36 cellular contexts compared by ENCODE assay signal in the genomic region with DNA sequence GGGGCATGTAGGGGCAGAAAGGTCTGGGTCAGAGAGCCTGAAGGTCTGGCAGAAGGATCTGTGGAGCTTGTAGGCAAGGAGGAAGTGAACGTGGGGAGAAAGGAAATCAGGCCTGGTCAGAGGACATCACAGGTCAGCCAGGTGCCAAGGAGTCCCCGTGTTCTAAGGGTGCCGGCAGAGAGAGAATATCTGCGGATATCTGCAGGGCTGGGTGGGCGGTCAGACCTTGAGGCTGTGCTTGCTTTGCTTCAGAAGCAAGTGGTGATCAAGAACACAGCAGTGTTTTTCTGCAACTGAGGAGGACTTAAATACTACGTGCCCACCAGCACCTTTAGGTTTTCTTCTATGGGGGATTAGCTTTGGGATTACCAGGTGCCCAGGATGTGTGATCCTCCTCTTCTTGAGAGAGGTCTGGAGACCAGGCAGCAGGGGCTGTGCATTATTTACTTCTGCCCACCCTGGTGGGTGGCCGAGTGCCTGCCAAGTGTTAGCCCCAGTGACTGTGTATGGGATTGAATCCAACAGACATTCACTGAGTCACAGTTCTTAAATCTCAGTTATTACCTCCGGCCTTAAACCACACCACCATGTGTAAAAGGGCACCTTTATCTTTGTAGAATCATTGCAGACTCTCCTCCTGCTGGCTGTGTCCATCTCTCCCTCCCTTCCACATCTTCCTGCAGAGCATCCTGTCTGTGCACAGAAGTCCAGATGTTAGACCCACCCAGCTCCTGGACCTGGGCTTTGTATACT. TPM values are rescaled to one million over a fixed set of nuclear protein-coding genes. Genes with fewer than 3 reads are reported as not detected.
A peak's percentile ranks its signal among the peaks of the same experiment; 100 is the strongest.
DNase-seq lines count a peak whose midpoint lies in the region; ATAC-seq, FAIRE-seq and TF ChIP-seq lines count a peak whose summit lies in the region.
"Had no signal": no experiment of that assay in that cellular context is flagged by ENCODE, and none has a peak within 500 bp of the region (broad histone marks: within the 10 kb centered on the region; RNA-seq: fewer than 3 reads in every experiment).

No MANE protein-coding gene starts in this region.

- no peaks in the 10 kb centered on the region for H3K9me3 ChIP-seq in astrocyte (ENCODE audit: insufficient read depth, low read depth, low read length)
- H3K9me3 ChIP-seq: ascending aorta, ovary, upper lobe of right lung had no signal

- H3K36me3 Mint-ChIP-seq in astrocyte (ENCODE audit: low read depth, unreplicated experiment) (peaks cover 2% of the 10 kb centered on the region), glutamatergic neuron (ENCODE audit: unreplicated experiment) (no peaks in the 10 kb centered on the region)
- H3K36me3 Mint-ChIP-seq: activated naive CD8-positive, alpha-beta T cell treated with anti-CD3 and anti-CD28 coated beads, Interleukin-2, amount 10 ng/mL, durations not matched to agents 7 days and 5 days had no signal

- no peaks in the 10 kb centered on the region for H3K27me3 ChIP-seq in astrocyte (ENCODE audit: insufficient read depth, low read length)
- H3K27me3 ChIP-seq: ascending aorta, dorsolateral prefrontal cortex, ovary, upper lobe of right lung had no signal

- H3K4me3 Mint-ChIP-seq in astrocyte (ENCODE audit: unreplicated experiment) (no peak overlapping the region), glutamatergic neuron (ENCODE audit: unreplicated experiment) (no peak overlapping the region)
- H3K4me3 Mint-ChIP-seq: activated naive CD8-positive, alpha-beta T cell treated with anti-CD3 and anti-CD28 coated beads, Interleukin-2, amount 10 ng/mL, durations not matched to agents 7 days and 5 days; activated T-cell treated with anti-CD3 and anti-CD28 coated beads, Interleukin-2, amount 50 U/mL, for 24 hours; central memory CD8-positive, alpha-beta T cell; nephron had no signal

- peaks cover 6% of the 10 kb centered on the region for H3K27me3 Mint-ChIP-seq in astrocyte (ENCODE audit: low read depth, unreplicated experiment)
- peaks cover 3% of the 10 kb centered on the region for H3K27me3 Mint-ChIP-seq in glutamatergic neuron (ENCODE audit: unreplicated experiment)

- peak; percentile 29 for DNase-seq in activated CD8-positive, alpha-beta memory T cell treated with anti-CD3 and anti-CD28 coated beads, Interleukin-2, amount 50 U/mL, for 48 hours
- no peak for DNase-seq in activated CD8-positive, alpha-beta memory T cell treated with anti-CD3 and anti-CD28 coated beads for 24 hours
- DNase-seq in astrocyte (ENCODE audit: low read depth) (no peak), glutamatergic neuron (no peak), urothelium cell line (ENCODE audit: low spot score) (peak; percentile 10), NCI-H748 treated with DMSO at 0.1 percent for 48 hours (lab: John Stamatoyannopoulos, UW) (no peak), NCI-H82 treated with DMSO at 0.1 percent for 48 hours (lab: John Stamatoyannopoulos, UW; ENCODE audit: unreplicated experiment) (no peak)
- DNase-seq: 8988T; activated CD4-positive, alpha-beta T cell treated with anti-CD3 and anti-CD28 coated beads for 48 hours; activated gamma-delta T cell; activated naive CD8-positive, alpha-beta T cell treated with anti-CD3 and anti-CD28 coated beads, Interleukin-2, amount 10 ng/mL, durations not matched to agents 7 days and 5 days; activated T-cell treated with anti-CD3 and anti-CD28 coated beads, Interleukin-2, amount 50 U/mL, for 24 hours; COR-L47; dorsolateral prefrontal cortex; GDM1; KG1; left cardiac atrium; NCI-H1417 treated with DMSO at 0.1 percent for 48 hours; NCI-H2081; NCI-H2227 treated with DMSO at 0.1 percent for 48 hours; NCI-H526; ovary; SHP77; small intestine; stimulated activated naive CD4-positive, alpha-beta T cell; SW 1271; T1000; upper lobe of right lung; WERI-Rb-1 had no signal

- TF ChIP-seq CTCF in astrocyte (IDR thresholded peaks at IDR 0.05; ENCODE audit: insufficient read depth, low read depth, low read length), result no peak
- TF ChIP-seq CTCF in glutamatergic neuron (IDR thresholded peaks at IDR 0.05; ENCODE audit: partially characterized antibody, unreplicated experiment), result no peak

- no peak for FAIRE-seq in astrocyte (lab: Jason Lieb, UNC)
- no peak for FAIRE-seq in urothelium cell line (lab: Jason Lieb, UNC)
- FAIRE-seq: frontal cortex, small intestine had no signal

- no peaks in the 10 kb centered on the region for H3K36me3 ChIP-seq in astrocyte (ENCODE audit: insufficient read depth, low read length)
- H3K36me3 ChIP-seq: ascending aorta, ovary, upper lobe of right lung, WERI-Rb-1 had no signal

- ATAC-seq in GM18511 (IDR thresholded peaks at IDR 0.05; ENCODE audit: unreplicated experiment), result no peak
- ATAC-seq: left cardiac atrium, upper lobe of right lung had no signal

- H3K9me3 Mint-ChIP-seq in astrocyte (ENCODE audit: unreplicated experiment) (peaks cover 1% of the 10 kb centered on the region), glutamatergic neuron (ENCODE audit: unreplicated experiment) (peaks cover 4% of the 10 kb centered on the region)
- H3K9me3 Mint-ChIP-seq: activated naive CD8-positive, alpha-beta T cell treated with anti-CD3 and anti-CD28 coated beads, Interleukin-2, amount 10 ng/mL, durations not matched to agents 7 days and 5 days; activated T-cell treated with anti-CD3 and anti-CD28 coated beads, Interleukin-2, amount 50 U/mL, for 24 hours; central memory CD8-positive, alpha-beta T cell; nephron had no signal

- H3K9ac ChIP-seq in astrocyte (ENCODE audit: low read length), result no peak overlapping the region
- H3K9ac ChIP-seq: GM23248 had no signal

- H3K79me2 ChIP-seq in astrocyte (ENCODE audit: insufficient read depth, low read length), result no peaks in the 10 kb centered on the region

- H4K20me1 ChIP-seq in astrocyte (ENCODE audit: insufficient read depth, low read length), result no peaks in the 10 kb centered on the region

- peaks cover 25% of the 10 kb centered on the region for H3K4me1 Mint-ChIP-seq in astrocyte (ENCODE audit: low read depth, unreplicated experiment)
- H3K4me1 Mint-ChIP-seq in glutamatergic neuron (ENCODE audit: low read depth, unreplicated experiment), result peaks cover 8% of the 10 kb centered on the region
- H3K4me1 Mint-ChIP-seq: activated naive CD8-positive, alpha-beta T cell treated with anti-CD3 and anti-CD28 coated beads, Interleukin-2, amount 10 ng/mL, durations not matched to agents 7 days and 5 days had no signal

- no peaks in the 10 kb centered on the region for H3K4me1 ChIP-seq in astrocyte (ENCODE audit: insufficient read depth, low read length)

- H3K4me2 ChIP-seq in astrocyte (ENCODE audit: low read length), result no peak overlapping the region

- H2AFZ ChIP-seq in astrocyte (ENCODE audit: low read depth, low read length), result no peak overlapping the region
- H2AFZ ChIP-seq: GM23248 had no signal

- no peak overlapping the region for H3K4me3 ChIP-seq in astrocyte (ENCODE audit: insufficient read depth, low read depth, low read length)
- H3K4me3 ChIP-seq: ascending aorta, dorsolateral prefrontal cortex, GM23248, ovary, upper lobe of right lung had no signal

- H3K27ac Mint-ChIP-seq in astrocyte (ENCODE audit: unreplicated experiment) (peak overlapping the region; percentile 16), glutamatergic neuron (ENCODE audit: unreplicated experiment) (peak overlapping the region; percentile 55)
- H3K27ac Mint-ChIP-seq: activated naive CD8-positive, alpha-beta T cell treated with anti-CD3 and anti-CD28 coated beads, Interleukin-2, amount 10 ng/mL, durations not matched to agents 7 days and 5 days; activated T-cell treated with anti-CD3 and anti-CD28 coated beads, Interleukin-2, amount 50 U/mL, for 24 hours; nephron had no signal

- no peak overlapping the region for H3K27ac ChIP-seq in astrocyte (ENCODE audit: low read depth, low read length)
- H3K27ac ChIP-seq: ascending aorta, C4-2B, dorsolateral prefrontal cortex, GM23248, ovary, upper lobe of right lung, WERI-Rb-1 had no signal

RNA-seq across cellular contexts. Expression of gene SHB, which starts 12.5 kb away (rescaled TPM):
- total RNA-seq in astrocyte (53.4 and 54.5 TPM in 2 replicates), glutamatergic neuron (ENCODE audit: unreplicated experiment) (31.7 TPM)

Comparison
In these comparisons a context has a peak if more than half of its experiments do, and no peak if none do; other contexts are left out.
1. DNase-seq: peak in activated CD8-positive, alpha-beta memory T cell treated with anti-CD3 and anti-CD28 coated beads, Interleukin-2, amount 50 U/mL, for 48 hours (single experiment) and urothelium cell line (single experiment); none in activated CD8-positive, alpha-beta memory T cell treated with anti-CD3 and anti-CD28 coated beads for 24 hours (single experiment), astrocyte (single experiment), glutamatergic neuron (single experiment), NCI-H748 treated with DMSO at 0.1 percent for 48 hours (single experiment) and NCI-H82 treated with DMSO at 0.1 percent for 48 hours (single experiment).